ENCODE assay signal across 11 cellular contexts in genomic region chr3:69761896-69762789, GRCh38. TPM values are rescaled to one million over a fixed set of nuclear protein-coding genes. Genes with fewer than 3 reads are reported as not detected.
A peak's percentile ranks its signal among the peaks of the same experiment; 100 is the strongest.
DNase-seq lines count a peak whose midpoint lies in the region; ATAC-seq, FAIRE-seq and TF ChIP-seq lines count a peak whose summit lies in the region.
"Had no signal": no experiment of that assay in that cellular context is flagged by ENCODE, and none has a peak within 500 bp of the region (broad histone marks: within the 10 kb centered on the region; RNA-seq: fewer than 3 reads in every experiment).

No MANE protein-coding gene starts in this region.

- H3K27me3 ChIP-seq in bronchial epithelial cell (ENCODE audit: control insufficient read depth, insufficient read depth, low read length) (no peaks in the 10 kb centered on the region), rectal smooth muscle tissue (ENCODE audit: control insufficient read depth, insufficient read depth, low read length) (no peaks in the 10 kb centered on the region)

- peaks cover 35% of the 10 kb centered on the region for H3K4me1 ChIP-seq in rectal smooth muscle tissue (ENCODE audit: control insufficient read depth, insufficient read depth, low read length)

- H3K36me3 ChIP-seq in bronchial epithelial cell (ENCODE audit: control insufficient read depth, insufficient read depth, low read length) (no peaks in the 10 kb centered on the region), rectal smooth muscle tissue (ENCODE audit: control insufficient read depth, insufficient read depth, low read length) (no peaks in the 10 kb centered on the region)
- H3K36me3 ChIP-seq: thoracic aorta had no signal

- ATAC-seq in GM18508 (IDR thresholded peaks at IDR 0.05; ENCODE audit: insufficient read depth, unreplicated experiment) (peak; percentile 70), HG03139 (IDR thresholded peaks at IDR 0.05; ENCODE audit: unreplicated experiment) (peak; percentile 55), left ventricle myocardium superior (no peak)

- peak overlapping the region; percentile 86 for H3K27ac ChIP-seq in rectal smooth muscle tissue (ENCODE audit: low read depth, low read length)

- no peak for TF ChIP-seq CTCF in bronchial epithelial cell (IDR thresholded peaks at IDR 0.05; ENCODE audit: insufficient read depth, low read length, severe bottlenecking)

- intact Hi-C loops in left ventricle myocardium superior (cut with micrococcal nuclease), result no loop called here

- H3K9ac ChIP-seq in rectal smooth muscle tissue (ENCODE audit: low read length), result no peak overlapping the region

- no peak for FAIRE-seq in bronchial epithelial cell (lab: Jason Lieb, UNC)

- no peak overlapping the region for H3K4me3 ChIP-seq in bronchial epithelial cell (ENCODE audit: low read depth, low read length)
- no peak overlapping the region for H3K4me3 ChIP-seq in rectal smooth muscle tissue (ENCODE audit: low read length)
- H3K4me3 ChIP-seq: thoracic aorta had no signal

- DNase-seq in bronchial epithelial cell (ENCODE audit: low read depth), result peak; percentile 82
- DNase-seq in NCI-H2196 (lab: John Stamatoyannopoulos, UW; ENCODE audit: unreplicated experiment), result no peak
- no peak for DNase-seq in left ventricle myocardium superior
- no peak for DNase-seq in Kasumi-1 (lab: John Stamatoyannopoulos, UW)
- no peak for DNase-seq in HPDE6-E6E7 (ENCODE audit: extremely low spot score)
- DNase-seq: effector CD4-positive, alpha-beta T cell; NCI-H1417 treated with DMSO at 0.1 percent for 48 hours had no signal

RNA-seq across cellular contexts. Expression of gene MITF, which starts 22.9 kb away (rescaled TPM):
- 1.6 and 2.3 TPM in 2 replicates for total RNA-seq in bronchial epithelial cell
- total RNA-seq in left ventricle myocardium superior, result 69.4 TPM

Comparison
In these comparisons a context has a peak if more than half of its experiments do, and no peak if none do; other contexts are left out.
1. RNA of gene MITF, which starts 22.9 kb away (total RNA-seq): 69.4 TPM in left ventricle myocardium superior (single experiment); 1.6 to 2.3 TPM in bronchial epithelial cell; every median in the first group is over 10 times any median in the second.